Comparison of ENCODE assay signal across 2 cellular contexts in genomic region chr9:116271991-116272390, GRCh38.
TF ChIP-seq lines count a peak whose summit lies in the region.

No MANE protein-coding gene starts in this region.

TF ChIP-seq in A549, 52 proteins besides CTCF, POLR2A, EP300 and RAD21:
- TF ChIP-seq EHMT2 (IDR thresholded peaks at IDR 0.05; ENCODE audit: low read depth) (no peak), EHF (CRISPR knock-in tag; IDR thresholded peaks at IDR 0.05) (no peak), POLR2AphosphoS2 (conservative IDR thresholded peaks at IDR 0.05; ENCODE audit: low read length) (no peak), MAFK (IDR thresholded peaks at IDR 0.05; ENCODE audit: partially characterized antibody) (no peak), CBX8 (IDR thresholded peaks at IDR 0.05) (no peak), HOXB13 (CRISPR knock-in tag; IDR thresholded peaks at IDR 0.05; ENCODE audit: low read depth) (no peak), HES2 (IDR thresholded peaks at IDR 0.05) (no peak), BCL3 (IDR thresholded peaks at IDR 0.05) (no peak), USF2 (IDR thresholded peaks at IDR 0.05) (no peak), REST (IDR thresholded peaks at IDR 0.05) (no peak), CHD4 (IDR thresholded peaks at IDR 0.05; ENCODE audit: borderline replicate concordance) (no peak), HEYL (CRISPR knock-in tag; IDR thresholded peaks at IDR 0.05) (no peak), FOXS1 (CRISPR knock-in tag; IDR thresholded peaks at IDR 0.05) (no peak), NPAS2 (CRISPR knock-in tag; IDR thresholded peaks at IDR 0.05; ENCODE audit: borderline replicate concordance) (no peak), HOXB5 (CRISPR knock-in tag; IDR thresholded peaks at IDR 0.05) (no peak)
- TF ChIP-seq, protein P1, sequence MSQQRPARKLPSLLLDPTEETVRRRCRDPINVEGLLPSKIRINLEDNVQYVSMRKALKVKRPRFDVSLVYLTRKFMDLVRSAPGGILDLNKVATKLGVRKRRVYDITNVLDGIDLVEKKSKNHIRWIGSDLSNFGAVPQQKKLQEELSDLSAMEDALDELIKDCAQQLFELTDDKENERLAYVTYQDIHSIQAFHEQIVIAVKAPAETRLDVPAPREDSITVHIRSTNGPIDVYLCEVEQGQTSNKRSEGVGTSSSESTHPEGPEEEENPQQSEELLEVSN (IDR thresholded peaks at IDR 0.05; ENCODE audit: borderline replicate concordance, low read depth): no peak
TF ChIP-seq in A549: peak in this region for 0.

TF ChIP-seq in H1, 55 proteins besides CTCF, POLR2A, EP300 and RAD21:
- TF ChIP-seq ZNF274 (IDR thresholded peaks at IDR 0.05; ENCODE audit: borderline replicate concordance, extremely low read depth, low read length) (no peak), HDAC2 (IDR thresholded peaks at IDR 0.05; ENCODE audit: borderline replicate concordance in 1 of 2, low read depth in 2 of 2, low read length in 2 of 2) (0 out of 4 replicates have a peak, but pooled peaks of 1 of the 2 experiments have one; percentile 74), TCF12 (IDR thresholded peaks at IDR 0.05; ENCODE audit: low read depth, low read length) (peak; percentile 72; the same call in 1 of the 2 replicates), JUN (IDR thresholded peaks at IDR 0.05; ENCODE audit: low read depth, low read length) (peak; percentile 99), EZH2 (IDR thresholded peaks at IDR 0.05; ENCODE audit: low read depth, low read length, severe bottlenecking) (peak; percentile 3), RBBP5 (IDR thresholded peaks at IDR 0.05; ENCODE audit: borderline replicate concordance, low read depth, low read length) (0 out of 2 replicates have a peak, but pooled peaks have one; percentile 49), JUND (IDR thresholded peaks at IDR 0.05; ENCODE audit: low read length) (peak; percentile 98), TBP (IDR thresholded peaks at IDR 0.05; ENCODE audit: low read depth, low read length) (peak; percentile 46; the same call in 1 of the 2 replicates), TEAD4 (IDR thresholded peaks at IDR 0.05; ENCODE audit: low read depth, low read length) (peak; percentile 86), NANOG (IDR thresholded peaks at IDR 0.05; ENCODE audit: insufficient read depth, low read depth, low read length, poor library complexity, severe bottlenecking) (peak; percentile 84), ATF2 (IDR thresholded peaks at IDR 0.05; ENCODE audit: low read length) (peak; percentile 95), GTF2F1 (IDR thresholded peaks at IDR 0.05; ENCODE audit: borderline replicate concordance, low read depth, low read length) (no peak), EGR1 (IDR thresholded peaks at IDR 0.05; ENCODE audit: borderline replicate concordance, low read depth, low read length) (no peak; the same call in 1 of the 2 replicates), SP1 (IDR thresholded peaks at IDR 0.05; ENCODE audit: low read depth, low read length) (peak; percentile 68), POU5F1 (IDR thresholded peaks at IDR 0.05; ENCODE audit: low read depth, low read length) (peak; percentile 87), ASH2L (IDR thresholded peaks at IDR 0.05; ENCODE audit: low read length) (peak; percentile 83), TAF7 (optimal IDR thresholded peaks at IDR 0.05; ENCODE audit: borderline replicate concordance, low read depth, low read length) (no peak), CHD7 (IDR thresholded peaks at IDR 0.05; ENCODE audit: insufficient replicate concordance, low read length) (peak; percentile 72), RNF2 (IDR thresholded peaks at IDR 0.05; ENCODE audit: borderline replicate concordance, low read depth, low read length, missing control alignments, poor library complexity, severe bottlenecking) (no peak), BCL11A (IDR thresholded peaks at IDR 0.05; ENCODE audit: low read depth in 2 of 2, low read length in 2 of 2) (peak; percentile 28 to 81), ATF3 (IDR thresholded peaks at IDR 0.05; ENCODE audit: insufficient read depth, low read depth, low read length) (peak; percentile 67)
